14 cellular contexts compared by ENCODE assay signal in genomic region chr5:34918025-34918424, GRCh38. TPM values are rescaled to one million over a fixed set of nuclear protein-coding genes. Genes with fewer than 3 reads are reported as not detected.
A peak's percentile ranks its signal among the peaks of the same experiment; 100 is the strongest.
DNase-seq lines count a peak whose midpoint lies in the region; ATAC-seq, FAIRE-seq and TF ChIP-seq lines count a peak whose summit lies in the region.
"Had no signal": no experiment of that assay in that cellular context is flagged by ENCODE, and none has a peak within 500 bp of the region (broad histone marks: within the 10 kb centered on the region; RNA-seq: fewer than 3 reads in every experiment).

No MANE protein-coding gene starts in this region.

- TF ChIP-seq POLR2A in HepG2 (IDR thresholded peaks at IDR 0.05; ENCODE audit: insufficient read depth in 1 of 2, low read depth in 2 of 2, low read length in 2 of 2): no peak
- TF ChIP-seq POLR2A in right lobe of liver (IDR thresholded peaks at IDR 0.05): no peak
- no peak for TF ChIP-seq POLR2A in K562 (conservative IDR thresholded peaks at IDR 0.05)
- TF ChIP-seq POLR2A in tibial nerve (IDR thresholded peaks at IDR 0.05): no peak

- in situ Hi-C loops in HepG2 (cut with HindIII; ENCODE audit: extremely low pct_ligation_motif_present, low pct_unique_long_range_greater_than_20kb): no loop called here
- in situ Hi-C loops in K562 (cut with MboI): loop anchor here (25.0 kb wide), 1 partner anchor 1456 kb away; no protein-coding TSS in a partner anchor

- TF ChIP-seq RAD21 in HepG2 (CRISPR knock-in tag; IDR thresholded peaks at IDR 0.05) (no peak), K562 (CRISPR knock-in tag; conservative IDR thresholded peaks at IDR 0.05 in 1 of 2, IDR thresholded peaks at IDR 0.05 in 1 of 2) (no peak)

- H3K27ac Mint-ChIP-seq in activated T-cell treated with anti-CD3 and anti-CD28 coated beads, Interleukin-2, amount 50 U/mL, for 24 hours: no peak overlapping the region

- H3K9me2 ChIP-seq in Loucy (replicated peaks; ENCODE audit: low read depth, low read length): no peaks in the 10 kb centered on the region

- no peak for TF ChIP-seq CTCF in HepG2 (CRISPR knock-in tag; IDR thresholded peaks at IDR 0.05)
- no peak for TF ChIP-seq CTCF in right lobe of liver (IDR thresholded peaks at IDR 0.05)
- TF ChIP-seq CTCF in Loucy (conservative IDR thresholded peaks at IDR 0.05; ENCODE audit: low read length): no peak
- TF ChIP-seq CTCF in K562 (IDR thresholded peaks at IDR 0.05 in 2 of 3, conservative IDR thresholded peaks at IDR 0.05 in 1 of 3; ENCODE audit: insufficient read depth in 2 of 3, low read depth in 1 of 3, low read length in 3 of 3): no peak
- no peak for TF ChIP-seq CTCF in tibial nerve (IDR thresholded peaks at IDR 0.05)

- H3K27me3 ChIP-seq in HepG2 (ENCODE audit: control insufficient read depth in 1 of 2, insufficient read depth in 2 of 2, low read length in 2 of 2) (no peaks in the 10 kb centered on the region; a peak in 1 of 5 replicates), right lobe of liver (no peaks in the 10 kb centered on the region), Loucy (ENCODE audit: insufficient read depth, low read length, poor library complexity, severe bottlenecking) (no peaks in the 10 kb centered on the region), K562 (ENCODE audit: control insufficient read depth in 2 of 2, insufficient read depth in 2 of 2, low read length in 2 of 2) (no peaks in the 10 kb centered on the region), tibial nerve (no peaks in the 10 kb centered on the region)
- H3K27me3 ChIP-seq: heart left ventricle, tibial artery had no signal

- H3K4me1 ChIP-seq in HepG2 (ENCODE audit: insufficient read depth, low read length) (peaks cover 35% of the 10 kb centered on the region), right lobe of liver (peaks cover 0 to 18% (median 8%) of the 10 kb centered on the region in 4 donors), Loucy (ENCODE audit: insufficient read depth, low read length, poor library complexity, severe bottlenecking) (peaks cover 48% of the 10 kb centered on the region), K562 (replicated peaks in 1 of 2; ENCODE audit: control insufficient read depth in 2 of 2, insufficient read depth in 2 of 2, low read length in 2 of 2) (peaks cover 11% of the 10 kb centered on the region in 2 experiments), tibial nerve (peaks cover 0 to 38% (median 25%) of the 10 kb centered on the region in 4 donors)

- H3K4me1 Mint-ChIP-seq in activated T-cell treated with anti-CD3 and anti-CD28 coated beads, Interleukin-2, amount 50 U/mL, for 24 hours (ENCODE audit: low read depth): peaks cover 38% of the 10 kb centered on the region

- no peaks in the 10 kb centered on the region for H3K27me3 Mint-ChIP-seq in activated T-cell treated with anti-CD3 and anti-CD28 coated beads, Interleukin-2, amount 50 U/mL, for 24 hours

- peaks cover 58% of the 10 kb centered on the region for H3K36me3 Mint-ChIP-seq in activated T-cell treated with anti-CD3 and anti-CD28 coated beads, Interleukin-2, amount 50 U/mL, for 24 hours (ENCODE audit: low read depth)

- no peak for TF ChIP-seq EP300 in HepG2 (IDR thresholded peaks at IDR 0.05; ENCODE audit: low read depth in 2 of 2, low read length in 2 of 2)
- no peak for TF ChIP-seq EP300 in HepG2 (CRISPR knock-in tag; IDR thresholded peaks at IDR 0.05; ENCODE audit: borderline replicate concordance)
- TF ChIP-seq EP300 in K562 (IDR thresholded peaks at IDR 0.05; ENCODE audit: low read length): no peak
- TF ChIP-seq EP300 in tibial nerve (IDR thresholded peaks at IDR 0.05): no peak

- no peaks in the 10 kb centered on the region for H3F3A ChIP-seq in Loucy (ENCODE audit: low read depth)

- WGBS in HepG2 (ENCODE audit: low lambda C conversion rate): 91% methylated on average over 4 of the region's 4 CpGs
- 96% methylated on average over 3 of the region's 4 CpGs for WGBS in right lobe of liver (ENCODE audit: insufficient coverage, low coverage, low lambda C conversion rate, missing lambda C conversion rate)
- WGBS in K562 (ENCODE audit: insufficient coverage, low coverage, missing lambda C conversion rate): 29% methylated on average over 4 of the region's 4 CpGs
- 81 to 82% methylated on average over 4 of the region's 4 CpGs for WGBS in tibial nerve, 2 donors

- H4K20me1 ChIP-seq in HepG2 (ENCODE audit: insufficient read depth, low read length) (no peaks in the 10 kb centered on the region; the same call in 1 of the 2 replicates), Loucy (ENCODE audit: insufficient read depth, low read length, poor library complexity, severe bottlenecking) (peaks cover 69% of the 10 kb centered on the region), K562 (replicated peaks; ENCODE audit: control insufficient read depth, insufficient read depth, low read length) (peaks cover 8% of the 10 kb centered on the region)

- peak overlapping the region; percentile 69 for H3K4me2 ChIP-seq in HepG2 (ENCODE audit: low read depth, low read length)
- H3K4me2 ChIP-seq in Loucy (ENCODE audit: low read depth, low read length, poor library complexity, severe bottlenecking): peak overlapping the region; percentile 99
- H3K4me2 ChIP-seq in K562 (ENCODE audit: insufficient read depth, low read length): peak overlapping the region; percentile 98

- no peaks in the 10 kb centered on the region for H3K9me3 Mint-ChIP-seq in activated T-cell treated with anti-CD3 and anti-CD28 coated beads, Interleukin-2, amount 50 U/mL, for 24 hours

- H3K79me2 ChIP-seq in HepG2 (ENCODE audit: insufficient read depth, low read length): peaks cover 61% of the 10 kb centered on the region
- H3K79me2 ChIP-seq in Loucy (ENCODE audit: insufficient read depth, low read length): peaks cover 91% of the 10 kb centered on the region
- H3K79me2 ChIP-seq in K562 (ENCODE audit: control insufficient read depth, insufficient read depth, low read length): peaks cover 95% of the 10 kb centered on the region

- intact Hi-C loops in HepG2 (cut with micrococcal nuclease; ENCODE audit: unreplicated experiment) (loop anchor here (5.0 kb wide), 1 partner anchor 261 kb away; the partner anchor contains the start of gene RAI14), right lobe of liver (cut with DNase I) (no loop called here), K562 (cut with micrococcal nuclease) (loop anchor here (5.0 kb wide), 2 partner anchors 84 to 221 kb away; no protein-coding TSS in a partner anchor)

- H3K9ac ChIP-seq in HepG2 (ENCODE audit: insufficient read depth, low read depth, low read length) (no peak overlapping the region), Loucy (ENCODE audit: low read depth, low read length, poor library complexity, severe bottlenecking) (peak overlapping the region; percentile 91), K562 (ENCODE audit: insufficient read depth in 1 of 2, low read depth in 2 of 2, low read length in 2 of 2) (peak overlapping the region; percentile 65 to 99; a peak in 3 of 4 replicates)

- no peak overlapping the region for H3K27ac ChIP-seq in HepG2 (ENCODE audit: extremely low read length, insufficient read depth, low read length)
- no peak overlapping the region for H3K27ac ChIP-seq in right lobe of liver
- H3K27ac ChIP-seq in K562 (ENCODE audit: extremely low read depth, low read depth, low read length): peak overlapping the region; percentile 6; the same call in 2 of the 3 replicates
- no peak overlapping the region for H3K27ac ChIP-seq in tibial nerve
- H3K27ac ChIP-seq: heart left ventricle, tibial artery had no signal

- DNase-seq in HepG2 (ENCODE audit: low spot score) (no peak), right lobe of liver (no peak), K562 (ENCODE audit: extremely low read depth in 1 of 4, low spot score in 3 of 4) (peak in 1 of 4 experiments; percentile 59), tibial nerve (ENCODE audit: low spot score in 2 of 2) (no peak), HuH-7 (ENCODE audit: low spot score) (no peak), NCI-H1436 treated with DMSO at 0.1 percent for 48 hours (lab: John Stamatoyannopoulos, UW) (no peak)
- no peak for DNase-seq in activated T-cell treated with anti-CD3 and anti-CD28 coated beads, Interleukin-2, amount 50 U/mL, for 24 hours
- DNase-seq: activated naive CD4-positive, alpha-beta T cell treated with anti-CD3 and anti-CD28 coated beads, Interleukin-2, amount 50 U/mL, for 16 hours; heart left ventricle; NCI-H1105; tibial artery had no signal

- H3K36me3 ChIP-seq in HepG2 (replicated peaks in 1 of 2; ENCODE audit: control insufficient read depth in 1 of 2, insufficient read depth in 2 of 2, low read length in 2 of 2) (peaks cover 2 to 35% of the 10 kb centered on the region in 2 experiments; a peak in 4 of 5 replicates), right lobe of liver (peaks cover 4 to 34% (median 10%) of the 10 kb centered on the region in 4 donors), Loucy (ENCODE audit: insufficient read depth, low read length) (peaks cover 35% of the 10 kb centered on the region), K562 (ENCODE audit: control insufficient read depth, insufficient read depth, low read length) (peaks cover 82% of the 10 kb centered on the region), tibial nerve (peaks cover 0 to 32% (median 0%) of the 10 kb centered on the region in 3 donors)

- no peaks in the 10 kb centered on the region for H3K9me1 ChIP-seq in K562 (ENCODE audit: control insufficient read depth, insufficient read depth, low read length)

- no peak for FAIRE-seq in HepG2 (lab: Jason Lieb, UNC)
- FAIRE-seq in K562 (lab: Jason Lieb, UNC): no peak
- FAIRE-seq: GM12892 had no signal

- ATAC-seq in HepG2: no peak
- no peak for ATAC-seq in right lobe of liver
- ATAC-seq in K562: peak; percentile 8
- ATAC-seq: heart left ventricle, Right ventricle myocardium inferior had no signal

- POLR2A ChIA-PET in HepG2 (lab: Yijun Ruan, JAX) (interaction anchor here (5.4 kb wide), 1 partner anchor 11 kb away, joined by 92 read pairs; the partner anchor contains the start of gene DNAJC21), K562 (lab: Yijun Ruan, JAX) (interaction anchor here (0.6 to 6.4 kb wide), 4 partner anchors 11 to 363 kb away, joined by 3 to 67 read pairs (median 3); partner anchors contain the start of gene DNAJC21)

- no peak overlapping the region for H3K4me3 Mint-ChIP-seq in activated T-cell treated with anti-CD3 and anti-CD28 coated beads, Interleukin-2, amount 50 U/mL, for 24 hours

- no peaks in the 10 kb centered on the region for H3K9me3 ChIP-seq in HepG2 (ENCODE audit: low read length)
- H3K9me3 ChIP-seq in right lobe of liver: no peaks in the 10 kb centered on the region
- H3K9me3 ChIP-seq in Loucy (ENCODE audit: insufficient read depth, low read depth, low read length): no peaks in the 10 kb centered on the region
- H3K9me3 ChIP-seq in K562 (replicated peaks; ENCODE audit: control insufficient read depth, insufficient read depth, low read depth, low read length): no peaks in the 10 kb centered on the region
- no peaks in the 10 kb centered on the region for H3K9me3 ChIP-seq in tibial nerve
- H3K9me3 ChIP-seq: heart left ventricle, tibial artery had no signal

- CTCF ChIA-PET in HepG2 (lab: Yijun Ruan, JAX; ENCODE audit: low intra/inter-chr PET ratio, low total read pairs): no interaction called here
- CTCF ChIA-PET in K562 (lab: Yijun Ruan, JAX; ENCODE audit: low intra/inter-chr PET ratio): interaction anchor here (0.7 kb wide), 1 partner anchor 395 kb away, joined by 3 read pairs; no protein-coding TSS in a partner anchor

- BruUV-seq in HepG2 (replicated peaks; lab: Mats Ljungman, UMichigan) (no TSS peak), K562 (replicated peaks; lab: Mats Ljungman, UMichigan) (no TSS peak)

- H2AFZ ChIP-seq in HepG2 (ENCODE audit: low read length) (no peak overlapping the region), Loucy (ENCODE audit: low read length) (no peak overlapping the region), K562 (ENCODE audit: low read depth, low read length) (no peak overlapping the region)

- peak overlapping the region in 1 of 3 experiments; percentile 11; a peak in 1 of 6 replicates for H3K4me3 ChIP-seq in HepG2 (replicated peaks in 1 of 3; ENCODE audit: insufficient read depth in 1 of 3, low read depth in 2 of 3, low read length in 3 of 3)
- H3K4me3 ChIP-seq in right lobe of liver: no peak overlapping the region
- H3K4me3 ChIP-seq in Loucy (ENCODE audit: low read length, poor library complexity, severe bottlenecking): peak overlapping the region; percentile 97
- peak overlapping the region; percentile 94; the same call in 1 of the 2 replicates for H3K4me3 ChIP-seq in K562
- H3K4me3 ChIP-seq in tibial nerve: no peak overlapping the region
- H3K4me3 ChIP-seq: heart left ventricle, tibial artery had no signal

RNA-seq across cellular contexts. Expression of gene BRIX1, which starts 2.5 kb away (rescaled TPM):
- total RNA-seq in HepG2 (2016; rRNA removed; fragmentation: Illumina TruSeq; extraction: Trizol): 78.4 and 114 TPM in 2 replicates
- total RNA-seq in HepG2 (2016; cell fraction: cytosol; rRNA removed; fragmentation: Illumina TruSeq; extraction: Trizol; ENCODE audit: low read depth): 37.2 and 44.7 TPM in 2 replicates
- total RNA-seq in HepG2 (2016; cell fraction: insoluble cytoplasmic fraction; rRNA removed; fragmentation: Illumina TruSeq; extraction: Trizol): 77.5 and 119 TPM in 2 replicates
- 39.2 and 47.0 TPM in 2 replicates for total RNA-seq in HepG2 (2016; cell fraction: membrane; rRNA removed; fragmentation: Illumina TruSeq; extraction: Trizol)
- total RNA-seq in HepG2 (2016; cell fraction: nucleus; rRNA removed; fragmentation: Illumina TruSeq; extraction: Trizol): 40.6 and 42.7 TPM in 2 replicates
- 16.4 and 23.6 TPM in 2 replicates for polyA plus RNA-seq in HepG2 (2011; rRNA removed)
- 8.1 and 14.1 TPM in 2 replicates for polyA plus RNA-seq in HepG2 (2011; cell fraction: cytosol; rRNA removed)
- polyA plus RNA-seq in HepG2 (2011; cell fraction: nucleus; rRNA removed): 5.4 and 10.2 TPM in 2 replicates
- 18.8 and 26.8 TPM in 2 replicates for polyA plus RNA-seq in HepG2 (2012)
- 5.7 and 6.5 TPM in 2 replicates for polyA plus RNA-seq in HepG2 (2016; cell fraction: cytosol; fragmentation: Illumina TruSeq; extraction: Trizol; ENCODE audit: low read depth)
- polyA plus RNA-seq in HepG2 (2016; cell fraction: insoluble cytoplasmic fraction; fragmentation: Illumina TruSeq; extraction: Trizol; ENCODE audit: low read depth): 114 and 121 TPM in 2 replicates
- 7.8 and 9.8 TPM in 2 replicates for polyA plus RNA-seq in HepG2 (2016; cell fraction: membrane; fragmentation: Illumina TruSeq; extraction: Trizol; ENCODE audit: low read depth)
- 73.3 and 78.2 TPM in 2 replicates for polyA plus RNA-seq in HepG2 (2016; cell fraction: nucleus; fragmentation: Illumina TruSeq; extraction: Trizol; ENCODE audit: insufficient read depth, low read depth)
- polyA minus RNA-seq in HepG2 (2011; rRNA and poly(A)+ RNA removed; ENCODE audit: low replicate concordance): 2.7 and 18.5 TPM in 2 replicates
- polyA minus RNA-seq in HepG2 (2011; cell fraction: cytosol; rRNA and poly(A)+ RNA removed): 17.8 TPM in 2 replicates
- polyA minus RNA-seq in HepG2 (2011; cell fraction: nucleus; rRNA and poly(A)+ RNA removed): 23.3 and 25.5 TPM in 2 replicates
- total RNA-seq in right lobe of liver: 1 to 10 TPM; 4.9 to 9.4 (median 8.1) TPM
- total RNA-seq in K562 (2011; cell fraction: chromatin; rRNA removed; ENCODE audit: low replicate concordance): 40.7 and 142 TPM in 2 replicates
- 26.7 and 34.7 TPM in 2 replicates for total RNA-seq in K562 (2011; cell fraction: nucleolus; rRNA removed)
- total RNA-seq in K562 (2011; cell fraction: nucleoplasm; rRNA removed): 60.4 and 72.4 TPM in 2 replicates
- 118 and 119 TPM in 2 replicates for total RNA-seq in K562 (2014; rRNA removed)
- 159 and 166 TPM in 2 replicates for total RNA-seq in K562 (2014; rRNA removed; fragmentation: Illumina TruSeq; extraction: Trizol)
- 156 and 169 TPM in 2 replicates for total RNA-seq in K562 (2015; rRNA removed; fragmentation: Illumina TruSeq; extraction: Trizol)
- total RNA-seq in K562 (2021): 115 and 119 TPM in 2 replicates
- 112 and 161 TPM in 2 replicates for polyA plus RNA-seq in K562 (2011; rRNA removed)
- polyA plus RNA-seq in K562 (2011; cell fraction: cytosol; rRNA removed): 17.1 and 48.8 TPM in 2 replicates
- 26.1 and 46.6 TPM in 2 replicates for polyA plus RNA-seq in K562 (2011; cell fraction: nucleus; rRNA removed)
- 59.1 and 82.5 TPM in 2 replicates for polyA plus RNA-seq in K562 (2012)
- polyA plus RNA-seq in K562 (2014; fragmentation: Illumina TruSeq; extraction: Trizol): 142 and 193 TPM in 2 replicates
- polyA plus RNA-seq in K562 (2014; fragmentation: Nextera tagmentation; extraction: Ambion mirVana): 100 to 1,000 TPM; 125 to 157 TPM
- 161 and 170 TPM in 2 replicates for polyA plus RNA-seq in K562 (2014; rRNA removed)
- polyA minus RNA-seq in K562 (2011; rRNA and poly(A)+ RNA removed): 104 and 106 TPM in 2 replicates
- 40.9 and 62.6 TPM in 2 replicates for polyA minus RNA-seq in K562 (2011; cell fraction: cytosol; rRNA and poly(A)+ RNA removed)
- polyA minus RNA-seq in K562 (2011; cell fraction: nucleus; rRNA and poly(A)+ RNA removed): 34.1 and 61.0 TPM in 2 replicates
- total RNA-seq in tibial nerve: 10 to 100 TPM; 15.7 to 33.7 (median 22.5) TPM

RNA-seq across cellular contexts. Expression of gene RAD1, which starts 2.7 kb away (rescaled TPM):
- total RNA-seq in HepG2 (2016; rRNA removed; fragmentation: Illumina TruSeq; extraction: Trizol): 39.1 and 51.0 TPM in 2 replicates
- 7.8 and 8.9 TPM in 2 replicates for total RNA-seq in HepG2 (2016; cell fraction: cytosol; rRNA removed; fragmentation: Illumina TruSeq; extraction: Trizol; ENCODE audit: low read depth)
- total RNA-seq in HepG2 (2016; cell fraction: insoluble cytoplasmic fraction; rRNA removed; fragmentation: Illumina TruSeq; extraction: Trizol): 38.6 and 49.9 TPM in 2 replicates
- 18.7 and 20.4 TPM in 2 replicates for total RNA-seq in HepG2 (2016; cell fraction: membrane; rRNA removed; fragmentation: Illumina TruSeq; extraction: Trizol)
- total RNA-seq in HepG2 (2016; cell fraction: nucleus; rRNA removed; fragmentation: Illumina TruSeq; extraction: Trizol): 31.8 and 32.5 TPM in 2 replicates
- polyA plus RNA-seq in HepG2 (2011; rRNA removed): 12.7 and 14.7 TPM in 2 replicates
- 8.2 and 9.1 TPM in 2 replicates for polyA plus RNA-seq in HepG2 (2011; cell fraction: cytosol; rRNA removed)
- 5.8 and 9.0 TPM in 2 replicates for polyA plus RNA-seq in HepG2 (2011; cell fraction: nucleus; rRNA removed)
- 16.0 and 16.1 TPM in 2 replicates for polyA plus RNA-seq in HepG2 (2012)
- 4.6 and 7.2 TPM in 2 replicates for polyA plus RNA-seq in HepG2 (2016; cell fraction: cytosol; fragmentation: Illumina TruSeq; extraction: Trizol; ENCODE audit: low read depth)
- polyA plus RNA-seq in HepG2 (2016; cell fraction: insoluble cytoplasmic fraction; fragmentation: Illumina TruSeq; extraction: Trizol; ENCODE audit: low read depth): 45.0 and 45.2 TPM in 2 replicates
- 11.8 and 12.5 TPM in 2 replicates for polyA plus RNA-seq in HepG2 (2016; cell fraction: membrane; fragmentation: Illumina TruSeq; extraction: Trizol; ENCODE audit: low read depth)
- 25.0 and 26.1 TPM in 2 replicates for polyA plus RNA-seq in HepG2 (2016; cell fraction: nucleus; fragmentation: Illumina TruSeq; extraction: Trizol; ENCODE audit: insufficient read depth, low read depth)
- 26.5 and 78.8 TPM in 2 replicates for polyA minus RNA-seq in HepG2 (2011; rRNA and poly(A)+ RNA removed; ENCODE audit: low replicate concordance)
- 10.0 and 10.5 TPM in 2 replicates for polyA minus RNA-seq in HepG2 (2011; cell fraction: cytosol; rRNA and poly(A)+ RNA removed)
- 39.3 and 40.9 TPM in 2 replicates for polyA minus RNA-seq in HepG2 (2011; cell fraction: nucleus; rRNA and poly(A)+ RNA removed)
- 1 to 10 TPM; 4.7 to 9.0 (median 6.2) TPM for total RNA-seq in right lobe of liver
- 75.3 and 78.4 TPM in 2 replicates for total RNA-seq in K562 (2011; cell fraction: chromatin; rRNA removed; ENCODE audit: low replicate concordance)
- 50.4 and 59.2 TPM in 2 replicates for total RNA-seq in K562 (2011; cell fraction: nucleolus; rRNA removed)
- total RNA-seq in K562 (2011; cell fraction: nucleoplasm; rRNA removed): 51.7 and 52.6 TPM in 2 replicates
- total RNA-seq in K562 (2014; rRNA removed): 52.9 and 62.7 TPM in 2 replicates
- total RNA-seq in K562 (2014; rRNA removed; fragmentation: Illumina TruSeq; extraction: Trizol): 59.4 and 60.9 TPM in 2 replicates
- total RNA-seq in K562 (2015; rRNA removed; fragmentation: Illumina TruSeq; extraction: Trizol): 52.4 and 60.8 TPM in 2 replicates
- 54.1 and 54.9 TPM in 2 replicates for total RNA-seq in K562 (2021)
- polyA plus RNA-seq in K562 (2011; rRNA removed): 52.1 and 78.1 TPM in 2 replicates
- polyA plus RNA-seq in K562 (2011; cell fraction: cytosol; rRNA removed): 22.0 and 25.7 TPM in 2 replicates
- 28.3 and 30.4 TPM in 2 replicates for polyA plus RNA-seq in K562 (2011; cell fraction: nucleus; rRNA removed)
- 33.4 and 56.4 TPM in 2 replicates for polyA plus RNA-seq in K562 (2012)
- 44.5 and 54.9 TPM in 2 replicates for polyA plus RNA-seq in K562 (2014; fragmentation: Illumina TruSeq; extraction: Trizol)
- 100 to 1,000 TPM; 120 to 148 TPM for polyA plus RNA-seq in K562 (2014; fragmentation: Nextera tagmentation; extraction: Ambion mirVana)
- polyA plus RNA-seq in K562 (2014; rRNA removed): 54.4 and 69.3 TPM in 2 replicates
- polyA minus RNA-seq in K562 (2011; rRNA and poly(A)+ RNA removed): 59.4 and 68.8 TPM in 2 replicates
- 30.7 and 38.0 TPM in 2 replicates for polyA minus RNA-seq in K562 (2011; cell fraction: cytosol; rRNA and poly(A)+ RNA removed)
- polyA minus RNA-seq in K562 (2011; cell fraction: nucleus; rRNA and poly(A)+ RNA removed): 52.6 and 58.6 TPM in 2 replicates
- 10 to 100 TPM; 12.3 to 22.3 (median 16.7) TPM for total RNA-seq in tibial nerve

RNA-seq across cellular contexts. Expression of gene DNAJC21, which starts 11.3 kb away (rescaled TPM):
- 41.6 and 46.4 TPM in 2 replicates for total RNA-seq in HepG2 (2016; rRNA removed; fragmentation: Illumina TruSeq; extraction: Trizol)
- total RNA-seq in HepG2 (2016; cell fraction: cytosol; rRNA removed; fragmentation: Illumina TruSeq; extraction: Trizol; ENCODE audit: low read depth): 20.3 and 22.3 TPM in 2 replicates
- 44.0 and 45.9 TPM in 2 replicates for total RNA-seq in HepG2 (2016; cell fraction: insoluble cytoplasmic fraction; rRNA removed; fragmentation: Illumina TruSeq; extraction: Trizol)
- 37.1 and 46.9 TPM in 2 replicates for total RNA-seq in HepG2 (2016; cell fraction: membrane; rRNA removed; fragmentation: Illumina TruSeq; extraction: Trizol)
- total RNA-seq in HepG2 (2016; cell fraction: nucleus; rRNA removed; fragmentation: Illumina TruSeq; extraction: Trizol): 32.8 and 33.1 TPM in 2 replicates
- 8.0 and 10.9 TPM in 2 replicates for polyA plus RNA-seq in HepG2 (2011; rRNA removed)
- polyA plus RNA-seq in HepG2 (2011; cell fraction: cytosol; rRNA removed): 4.4 and 7.0 TPM in 2 replicates
- 6.7 and 8.1 TPM in 2 replicates for polyA plus RNA-seq in HepG2 (2011; cell fraction: nucleus; rRNA removed)
- polyA plus RNA-seq in HepG2 (2012): 28.3 and 30.1 TPM in 2 replicates
- polyA plus RNA-seq in HepG2 (2016; cell fraction: cytosol; fragmentation: Illumina TruSeq; extraction: Trizol; ENCODE audit: low read depth): 20.4 and 21.1 TPM in 2 replicates
- 48.5 and 53.9 TPM in 2 replicates for polyA plus RNA-seq in HepG2 (2016; cell fraction: insoluble cytoplasmic fraction; fragmentation: Illumina TruSeq; extraction: Trizol; ENCODE audit: low read depth)
- 31.1 and 31.6 TPM in 2 replicates for polyA plus RNA-seq in HepG2 (2016; cell fraction: membrane; fragmentation: Illumina TruSeq; extraction: Trizol; ENCODE audit: low read depth)
- polyA plus RNA-seq in HepG2 (2016; cell fraction: nucleus; fragmentation: Illumina TruSeq; extraction: Trizol; ENCODE audit: insufficient read depth, low read depth): 36.8 and 38.2 TPM in 2 replicates
- polyA minus RNA-seq in HepG2 (2011; rRNA and poly(A)+ RNA removed; ENCODE audit: low replicate concordance): 8.8 and 29.7 TPM in 2 replicates
- polyA minus RNA-seq in HepG2 (2011; cell fraction: cytosol; rRNA and poly(A)+ RNA removed): 11.5 and 11.8 TPM in 2 replicates
- polyA minus RNA-seq in HepG2 (2011; cell fraction: nucleus; rRNA and poly(A)+ RNA removed): 39.3 and 44.4 TPM in 2 replicates
- total RNA-seq in right lobe of liver: 10 to 100 TPM; 13.3 to 23.9 (median 20.2) TPM
- 39.8 and 116 TPM in 2 replicates for total RNA-seq in K562 (2011; cell fraction: chromatin; rRNA removed; ENCODE audit: low replicate concordance)
- 17.7 and 25.3 TPM in 2 replicates for total RNA-seq in K562 (2011; cell fraction: nucleolus; rRNA removed)
- 46.5 and 68.7 TPM in 2 replicates for total RNA-seq in K562 (2011; cell fraction: nucleoplasm; rRNA removed)
- total RNA-seq in K562 (2014; rRNA removed): 77.5 and 83.3 TPM in 2 replicates
- 104 and 118 TPM in 2 replicates for total RNA-seq in K562 (2014; rRNA removed; fragmentation: Illumina TruSeq; extraction: Trizol)
- total RNA-seq in K562 (2015; rRNA removed; fragmentation: Illumina TruSeq; extraction: Trizol): 98.0 and 102 TPM in 2 replicates
- total RNA-seq in K562 (2021): 66.3 and 70.7 TPM in 2 replicates
- 32.2 and 58.5 TPM in 2 replicates for polyA plus RNA-seq in K562 (2011; rRNA removed)
- polyA plus RNA-seq in K562 (2011; cell fraction: cytosol; rRNA removed): 7.0 and 12.1 TPM in 2 replicates
- 19.7 and 23.1 TPM in 2 replicates for polyA plus RNA-seq in K562 (2011; cell fraction: nucleus; rRNA removed)
- 51.5 and 71.1 TPM in 2 replicates for polyA plus RNA-seq in K562 (2012)
- polyA plus RNA-seq in K562 (2014; fragmentation: Illumina TruSeq; extraction: Trizol): 86.5 and 105 TPM in 2 replicates
- 10 to 100 TPM; 26.6 to 29.7 TPM for polyA plus RNA-seq in K562 (2014; fragmentation: Nextera tagmentation; extraction: Ambion mirVana)
- polyA plus RNA-seq in K562 (2014; rRNA removed): 54.9 and 63.9 TPM in 2 replicates
- 80.9 and 97.2 TPM in 2 replicates for polyA minus RNA-seq in K562 (2011; rRNA and poly(A)+ RNA removed)
- polyA minus RNA-seq in K562 (2011; cell fraction: cytosol; rRNA and poly(A)+ RNA removed): 25.2 and 31.1 TPM in 2 replicates
- polyA minus RNA-seq in K562 (2011; cell fraction: nucleus; rRNA and poly(A)+ RNA removed): 20.7 and 45.9 TPM in 2 replicates
- total RNA-seq in tibial nerve: 10 to 100 TPM; 30.3 to 54.0 (median 31.7) TPM

Comparison
In these comparisons a context has a peak if more than half of its experiments do, and no peak if none do; other contexts are left out.
1. intact Hi-C loops: an anchor here in HepG2 (5.0 kb wide) and K562 (5.0 kb wide); none called in right lobe of liver.
2. H3K4me3 ChIP-seq: peak in Loucy (single experiment) and K562 (single experiment); none in right lobe of liver (0 of 3) and tibial nerve (0 of 4).
3. Of the 241 proteins assayed by ChIP-seq in both HepG2 and K562: peak only in HepG2: none; only in K562: POLR2G and RBFOX2; in both: ZNF121; in neither: 238.
4. Peak in every context shown above with its lines, with median percentiles within 50 percentile points of each other: H3K4me2 ChIP-seq.